Comparison of ENCODE assay signal across 8 cellular contexts in genomic region chr9:33473643-33474352, GRCh38.
A peak's percentile ranks its signal among the peaks of the same experiment; 100 is the strongest.
DNase-seq lines count a peak whose midpoint lies in the region; ATAC-seq and TF ChIP-seq lines count a peak whose summit lies in the region.

TSS of gene NOL6 (minus strand) at chr9:33473924. CDS start at chr9:33473842, 82 bp downstream.

- peak; percentile 98 for DNase-seq in AG09319 (ENCODE audit: extremely low read depth, low read depth)
- peak; percentile 98 for DNase-seq in NCI-H446 treated with DMSO at 0.1 percent for 48 hours (lab: John Stamatoyannopoulos, UW)
- peak; percentile 100 for DNase-seq in cerebellar cortex (ENCODE audit: low spot score)
- peak; percentile 99 for DNase-seq in iris pigment epithelial cell (ENCODE audit: low read depth)
- DNase-seq in stimulated activated CD4-positive, alpha-beta T cell treated with anti-CD3 and anti-CD28 coated beads, Interleukin-12 subunit alpha, Interleukin-12 subunit beta, amount 100 ng/mL, for 24 hours (ENCODE audit: low read depth in 2 of 2), result peak; percentile 95 to 98

- no peak for TF ChIP-seq CTCF in AG09319 (IDR thresholded peaks at IDR 0.05; ENCODE audit: low read depth, low read length)

- ATAC-seq in GM19035 (IDR thresholded peaks at IDR 0.05; ENCODE audit: unreplicated experiment) (peak; percentile 99), HG03354 (IDR thresholded peaks at IDR 0.05; ENCODE audit: poor library complexity, severe bottlenecking, unreplicated experiment) (peak; percentile 98)
- peak; percentile 99 for ATAC-seq in activated CD4-positive, CD25-positive, alpha-beta regulatory T cell treated with anti-CD3 and anti-CD28 coated beads, Interleukin-2, amount 50 U/mL, for 24 hours

Comparison
In these comparisons a context has a peak if more than half of its experiments do, and no peak if none do; other contexts are left out.
1. Peak in every context shown above with its lines: DNase-seq and ATAC-seq.